In genomic region chrX:1430451-1430850, GRCh38 we compare ENCODE assay signal across 17 cellular contexts. TPM values are rescaled to one million over a fixed set of nuclear protein-coding genes. Genes with fewer than 3 reads are reported as not detected.
DNase-seq lines count a peak whose midpoint lies in the region; ATAC-seq, FAIRE-seq and TF ChIP-seq lines count a peak whose summit lies in the region.
"Had no signal": no experiment of that assay in that cellular context is flagged by ENCODE, and none has a peak within 500 bp of the region (broad histone marks: within the 10 kb centered on the region; RNA-seq: fewer than 3 reads in every experiment).

No MANE protein-coding gene starts in this region.

- H4K20me1 ChIP-seq in HepG2 (ENCODE audit: insufficient read depth, low read length) (no peaks in the 10 kb centered on the region), GM12878 (ENCODE audit: control insufficient read depth, insufficient read depth) (no peaks in the 10 kb centered on the region), GM23338 (replicated peaks; ENCODE audit: insufficient read depth) (peaks cover 8% of the 10 kb centered on the region; the same call in 1 of the 2 replicates)

- H3F3A ChIP-seq in GM23338 (replicated peaks; ENCODE audit: low read depth) = no peaks in the 10 kb centered on the region

- RAD21 ChIA-PET in GM12878 (lab: Charles Lee; ENCODE audit: unreplicated experiment) = no interaction called here

- TF ChIP-seq POLR2A in HepG2 (IDR thresholded peaks at IDR 0.05; ENCODE audit: insufficient read depth in 1 of 2, low read depth in 2 of 2, low read length in 2 of 2) (no peak), right lobe of liver (IDR thresholded peaks at IDR 0.05) (no peak), GM12878 (IDR thresholded peaks at IDR 0.05; ENCODE audit: low read depth, low read length) (no peak)

- BruUV-seq in HepG2 (replicated peaks; lab: Mats Ljungman, UMichigan) = no TSS peak
- no TSS peak for BruUV-seq in GM12878 (replicated peaks; lab: Mats Ljungman, UMichigan)

- TF ChIP-seq EP300 in HepG2 (IDR thresholded peaks at IDR 0.05; ENCODE audit: low read depth in 2 of 2, low read length in 2 of 2) = no peak
- no peak for TF ChIP-seq EP300 in HepG2 (CRISPR knock-in tag; IDR thresholded peaks at IDR 0.05; ENCODE audit: borderline replicate concordance)
- no peak for TF ChIP-seq EP300 in GM12878 (IDR thresholded peaks at IDR 0.05; ENCODE audit: borderline replicate concordance in 1 of 2, control insufficient read depth in 1 of 2, low read depth in 2 of 2, low read length in 2 of 2)

- H3K4me1 ChIP-seq in HepG2 (ENCODE audit: insufficient read depth, low read length) (no peaks in the 10 kb centered on the region), right lobe of liver (no peaks in the 10 kb centered on the region), GM12878 (ENCODE audit: control insufficient read depth, insufficient read depth, low read length) (no peaks in the 10 kb centered on the region), GM23338 (ENCODE audit: insufficient read depth) (no peaks in the 10 kb centered on the region)
- H3K4me1 ChIP-seq: BE2C had no signal

- peaks cover 25% of the 10 kb centered on the region for H3K36me3 Mint-ChIP-seq in activated CD4-positive, alpha-beta memory T cell treated with anti-CD3 and anti-CD28 coated beads for 36 hours
- peaks cover 42% of the 10 kb centered on the region for H3K36me3 Mint-ChIP-seq in activated CD4-positive, alpha-beta memory T cell treated with anti-CD3 and anti-CD28 coated beads, Interleukin-2, amount 10 ng/mL, durations not matched to agents 7 days and 5 days (ENCODE audit: low read depth)
- peaks cover 70% of the 10 kb centered on the region for H3K36me3 Mint-ChIP-seq in stimulated activated effector memory CD8-positive, alpha-beta T cell treated with anti-CD3 and anti-CD28 coated beads, Interleukin-12 subunit alpha, Interleukin-12 subunit beta, amount 100 ng/mL, for 72 hours
- H3K36me3 Mint-ChIP-seq in GM23338 (ENCODE audit: low read depth) = peaks cover 57% of the 10 kb centered on the region

- H3K4me2 ChIP-seq in HepG2 (ENCODE audit: low read depth, low read length) = no peak overlapping the region
- no peak overlapping the region for H3K4me2 ChIP-seq in GM12878 (ENCODE audit: control insufficient read depth, insufficient read depth)
- no peak overlapping the region for H3K4me2 ChIP-seq in GM23338

- no peaks in the 10 kb centered on the region for H3K9me2 ChIP-seq in GM23338 (ENCODE audit: insufficient read depth)

- H3K27me3 Mint-ChIP-seq in activated CD4-positive, alpha-beta memory T cell treated with anti-CD3 and anti-CD28 coated beads for 36 hours = no peaks in the 10 kb centered on the region
- no peaks in the 10 kb centered on the region for H3K27me3 Mint-ChIP-seq in activated CD4-positive, alpha-beta memory T cell treated with anti-CD3 and anti-CD28 coated beads, Interleukin-2, amount 10 ng/mL, durations not matched to agents 7 days and 5 days
- H3K27me3 Mint-ChIP-seq in GM23338 (ENCODE audit: insufficient read depth, low read depth, poor library complexity) = peaks cover 1% of the 10 kb centered on the region
- H3K27me3 Mint-ChIP-seq: CD4-positive, alpha-beta T cell had no signal

- no peaks in the 10 kb centered on the region for H3K9me3 ChIP-seq in HepG2 (ENCODE audit: low read length)
- H3K9me3 ChIP-seq in right lobe of liver = no peaks in the 10 kb centered on the region
- peaks cover under 1% of the 10 kb centered on the region; the same call in 1 of the 3 replicates for H3K9me3 ChIP-seq in GM12878 (replicated peaks; ENCODE audit: control insufficient read depth, insufficient read depth, low read length)
- H3K9me3 ChIP-seq: BE2C had no signal

- H3K4me1 Mint-ChIP-seq in activated CD4-positive, alpha-beta memory T cell treated with anti-CD3 and anti-CD28 coated beads for 36 hours (ENCODE audit: low read depth) = no peaks in the 10 kb centered on the region
- no peaks in the 10 kb centered on the region for H3K4me1 Mint-ChIP-seq in activated CD4-positive, alpha-beta memory T cell treated with anti-CD3 and anti-CD28 coated beads, Interleukin-2, amount 10 ng/mL, durations not matched to agents 7 days and 5 days
- H3K4me1 Mint-ChIP-seq in stimulated activated effector memory CD8-positive, alpha-beta T cell treated with anti-CD3 and anti-CD28 coated beads, Interleukin-12 subunit alpha, Interleukin-12 subunit beta, amount 100 ng/mL, for 72 hours = no peaks in the 10 kb centered on the region
- no peaks in the 10 kb centered on the region; the same call in 2 of the 3 replicates for H3K4me1 Mint-ChIP-seq in GM23338

- peak; percentile 42 for DNase-seq in activated CD4-positive, alpha-beta memory T cell treated with anti-CD3 and anti-CD28 coated beads for 36 hours
- DNase-seq in activated CD4-positive, alpha-beta memory T cell treated with anti-CD3 and anti-CD28 coated beads, Interleukin-2, amount 10 ng/mL, durations not matched to agents 7 days and 5 days = no peak
- no peak for DNase-seq in HepG2 (ENCODE audit: low spot score)
- DNase-seq in right lobe of liver = no peak
- DNase-seq in GM12878 (ENCODE audit: low read depth, low spot score) = no peak
- DNase-seq in stimulated activated effector memory CD8-positive, alpha-beta T cell treated with anti-CD3 and anti-CD28 coated beads, Interleukin-12 subunit alpha, Interleukin-12 subunit beta, amount 100 ng/mL, for 72 hours (ENCODE audit: low spot score in 2 of 2) = no peak
- DNase-seq in COLO668 (lab: John Stamatoyannopoulos, UW; ENCODE audit: unreplicated experiment) = no peak
- no peak for DNase-seq in GM23338 (ENCODE audit: low spot score)
- DNase-seq: 8988T, BE2C, Calu3, DMS53, H7, NCI-H1417 treated with DMSO at 0.1 percent for 48 hours, NCI-H1930, NCI-H526 treated with DMSO at 0.1 percent for 48 hours had no signal

- POLR2A ChIA-PET in activated CD4-positive, alpha-beta memory T cell treated with anti-CD3 and anti-CD28 coated beads for 36 hours (lab: Charles Lee) = no interaction called here
- POLR2A ChIA-PET in activated CD4-positive, alpha-beta memory T cell treated with anti-CD3 and anti-CD28 coated beads, Interleukin-2, amount 10 ng/mL, durations not matched to agents 7 days and 5 days (lab: Charles Lee) = no interaction called here
- POLR2A ChIA-PET in HepG2 (lab: Yijun Ruan, JAX) (no interaction called here), GM12878 (lab: Charles Lee) (no interaction called here)

- H3K4me3 Mint-ChIP-seq in activated CD4-positive, alpha-beta memory T cell treated with anti-CD3 and anti-CD28 coated beads for 36 hours = no peak overlapping the region
- H3K4me3 Mint-ChIP-seq in activated CD4-positive, alpha-beta memory T cell treated with anti-CD3 and anti-CD28 coated beads, Interleukin-2, amount 10 ng/mL, durations not matched to agents 7 days and 5 days = no peak overlapping the region
- no peak overlapping the region for H3K4me3 Mint-ChIP-seq in stimulated activated effector memory CD8-positive, alpha-beta T cell treated with anti-CD3 and anti-CD28 coated beads, Interleukin-12 subunit alpha, Interleukin-12 subunit beta, amount 100 ng/mL, for 72 hours
- H3K4me3 Mint-ChIP-seq in GM23338 = no peak overlapping the region
- H3K4me3 Mint-ChIP-seq: CD4-positive, alpha-beta T cell had no signal

- SMC1A ChIA-PET in GM12878 (lab: Charles Lee; ENCODE audit: uncharacterized antibody, unreplicated experiment) = no interaction called here

- H3K79me2 ChIP-seq in HepG2 (ENCODE audit: insufficient read depth, low read length) = no peaks in the 10 kb centered on the region
- H3K79me2 ChIP-seq in GM12878 (ENCODE audit: control insufficient read depth, insufficient read depth, low read length) = no peaks in the 10 kb centered on the region
- H3K79me2 ChIP-seq in GM23338 (replicated peaks; ENCODE audit: insufficient read depth) = no peaks in the 10 kb centered on the region

- TF ChIP-seq RAD21 in HepG2 (CRISPR knock-in tag; IDR thresholded peaks at IDR 0.05) (no peak), GM12878 (IDR thresholded peaks at IDR 0.05; ENCODE audit: insufficient read depth, low read depth, low read length) (no peak)

- H3K27ac Mint-ChIP-seq in activated CD4-positive, alpha-beta memory T cell treated with anti-CD3 and anti-CD28 coated beads for 36 hours = no peak overlapping the region
- no peak overlapping the region for H3K27ac Mint-ChIP-seq in activated CD4-positive, alpha-beta memory T cell treated with anti-CD3 and anti-CD28 coated beads, Interleukin-2, amount 10 ng/mL, durations not matched to agents 7 days and 5 days
- no peak overlapping the region for H3K27ac Mint-ChIP-seq in stimulated activated effector memory CD8-positive, alpha-beta T cell treated with anti-CD3 and anti-CD28 coated beads, Interleukin-12 subunit alpha, Interleukin-12 subunit beta, amount 100 ng/mL, for 72 hours
- H3K27ac Mint-ChIP-seq in GM23338 = no peak overlapping the region
- H3K27ac Mint-ChIP-seq: CD4-positive, alpha-beta T cell had no signal

- FAIRE-seq in HepG2 (lab: Jason Lieb, UNC) (no peak), GM12878 (lab: Jason Lieb, UNC) (no peak)

- H3K4me3 ChIP-seq in HepG2 (replicated peaks in 1 of 3; ENCODE audit: insufficient read depth in 1 of 3, low read depth in 2 of 3, low read length in 3 of 3) (no peak overlapping the region), right lobe of liver (no peak overlapping the region), GM12878 (no peak overlapping the region), GM23338 (no peak overlapping the region)

- H2AFZ ChIP-seq in HepG2 (ENCODE audit: low read length) (no peak overlapping the region), GM12878 (ENCODE audit: control insufficient read depth, low read depth, low read length) (no peak overlapping the region), GM23338 (no peak overlapping the region)

- intact Hi-C loops in activated CD4-positive, alpha-beta memory T cell treated with anti-CD3 and anti-CD28 coated beads for 36 hours (cut with micrococcal nuclease) = no loop called here
- intact Hi-C loops in HepG2 (cut with micrococcal nuclease; ENCODE audit: unreplicated experiment) = no loop called here
- intact Hi-C loops in right lobe of liver (cut with DNase I) = no loop called here
- intact Hi-C loops in GM12878 (cut with micrococcal nuclease; ENCODE audit: unreplicated experiment) = no loop called here

- H3K36me3 ChIP-seq in HepG2 (replicated peaks in 1 of 2; ENCODE audit: control insufficient read depth in 1 of 2, insufficient read depth in 2 of 2, low read length in 2 of 2) (peaks cover 0 to 3% of the 10 kb centered on the region in 2 experiments; a peak in 2 of 5 replicates), right lobe of liver (peaks cover 0 to 1% (median 0%) of the 10 kb centered on the region in 4 donors), GM12878 (ENCODE audit: control insufficient read depth in 2 of 2, insufficient read depth in 2 of 2, low read length in 1 of 2) (peaks cover 10 to 23% of the 10 kb centered on the region in 2 experiments), GM23338 (ENCODE audit: insufficient read depth) (peaks cover 14% of the 10 kb centered on the region)
- H3K36me3 ChIP-seq: BE2C had no signal

- no peaks in the 10 kb centered on the region for H3K27me3 ChIP-seq in HepG2 (ENCODE audit: control insufficient read depth in 1 of 2, insufficient read depth in 2 of 2, low read length in 2 of 2)
- H3K27me3 ChIP-seq in right lobe of liver = no peaks in the 10 kb centered on the region
- no peaks in the 10 kb centered on the region for H3K27me3 ChIP-seq in GM12878 (replicated peaks in 1 of 2; ENCODE audit: control insufficient read depth in 2 of 2, insufficient read depth in 2 of 2, low read length in 1 of 2)
- H3K27me3 ChIP-seq in GM23338 (ENCODE audit: insufficient read depth) = no peaks in the 10 kb centered on the region
- H3K27me3 ChIP-seq: BE2C had no signal

- WGBS in HepG2 (ENCODE audit: low lambda C conversion rate) = 98% methylated on average over 10 of the region's 10 CpGs
- WGBS in right lobe of liver (ENCODE audit: insufficient coverage, low coverage, low lambda C conversion rate, missing lambda C conversion rate) = 93% methylated on average over 8 of the region's 10 CpGs
- WGBS in GM12878 (ENCODE audit: insufficient coverage, insufficient replicate concordance, low lambda C conversion rate, missing lambda C conversion rate) = 64% methylated on average over 10 of the region's 10 CpGs

- no peak overlapping the region for H3K9ac ChIP-seq in HepG2 (ENCODE audit: insufficient read depth, low read depth, low read length)
- H3K9ac ChIP-seq in GM12878 (ENCODE audit: control insufficient read depth, insufficient read depth, low read length) = no peak overlapping the region

- H3K27ac ChIP-seq in HepG2 (ENCODE audit: extremely low read length, insufficient read depth, low read length) = no peak overlapping the region
- no peak overlapping the region for H3K27ac ChIP-seq in right lobe of liver
- no peak overlapping the region for H3K27ac ChIP-seq in GM12878 (ENCODE audit: control insufficient read depth, insufficient read depth)
- no peak overlapping the region for H3K27ac ChIP-seq in GM23338 (ENCODE audit: low read depth)

- ATAC-seq in HepG2 (no peak), right lobe of liver (no peak), GM12878 (peak; percentile 15; the same call in 2 of the 3 replicates), GM23338 (no peak)
- peak; percentile 93 for ATAC-seq in stimulated activated effector memory CD8-positive, alpha-beta T cell treated with anti-CD3 and anti-CD28 coated beads, Interleukin-12 subunit alpha, Interleukin-12 subunit beta, amount 100 ng/mL, for 72 hours

- no peak for TF ChIP-seq CTCF in HepG2 (CRISPR knock-in tag; IDR thresholded peaks at IDR 0.05)
- no peak for TF ChIP-seq CTCF in right lobe of liver (IDR thresholded peaks at IDR 0.05)
- no peak for TF ChIP-seq CTCF in GM12878 (IDR thresholded peaks at IDR 0.05 in 2 of 3, conservative IDR thresholded peaks at IDR 0.05 in 1 of 3; ENCODE audit: control insufficient read depth in 2 of 3, extremely low read depth in 1 of 3, insufficient read depth in 1 of 3, low read depth in 3 of 3, low read length in 3 of 3)
- TF ChIP-seq CTCF in GM23338 (conservative IDR thresholded peaks at IDR 0.05; ENCODE audit: low read depth in 2 of 2) = no peak

- H3K9me3 Mint-ChIP-seq in activated CD4-positive, alpha-beta memory T cell treated with anti-CD3 and anti-CD28 coated beads for 36 hours = no peaks in the 10 kb centered on the region
- H3K9me3 Mint-ChIP-seq in activated CD4-positive, alpha-beta memory T cell treated with anti-CD3 and anti-CD28 coated beads, Interleukin-2, amount 10 ng/mL, durations not matched to agents 7 days and 5 days = no peaks in the 10 kb centered on the region
- no peaks in the 10 kb centered on the region for H3K9me3 Mint-ChIP-seq in stimulated activated effector memory CD8-positive, alpha-beta T cell treated with anti-CD3 and anti-CD28 coated beads, Interleukin-12 subunit alpha, Interleukin-12 subunit beta, amount 100 ng/mL, for 72 hours
- peaks cover 31% of the 10 kb centered on the region for H3K9me3 Mint-ChIP-seq in GM23338
- H3K9me3 Mint-ChIP-seq: CD4-positive, alpha-beta T cell had no signal

- in situ Hi-C loops in HepG2 (cut with HindIII; ENCODE audit: extremely low pct_ligation_motif_present, low pct_unique_long_range_greater_than_20kb) = no loop called here
- in situ Hi-C loops in GM12878 (cut with MboI) = no loop called here

- CTCF ChIA-PET in activated CD4-positive, alpha-beta memory T cell treated with anti-CD3 and anti-CD28 coated beads for 36 hours (lab: Charles Lee) = no interaction called here
- CTCF ChIA-PET in activated CD4-positive, alpha-beta memory T cell treated with anti-CD3 and anti-CD28 coated beads, Interleukin-2, amount 10 ng/mL, durations not matched to agents 7 days and 5 days (lab: Charles Lee) = no interaction called here
- CTCF ChIA-PET in HepG2 (lab: Yijun Ruan, JAX; ENCODE audit: low intra/inter-chr PET ratio, low total read pairs) = no interaction called here
- CTCF ChIA-PET in GM12878 (lab: Yijun Ruan, JAX) = no interaction called here

RNA-seq across cellular contexts. Expression of gene ASMTL, which starts 22.3 kb away (rescaled TPM):
- 10 to 100 TPM; 65.2 to 67.4 TPM for total RNA-seq in activated CD4-positive, alpha-beta memory T cell treated with anti-CD3 and anti-CD28 coated beads for 36 hours
- total RNA-seq in activated CD4-positive, alpha-beta memory T cell treated with anti-CD3 and anti-CD28 coated beads, Interleukin-2, amount 10 ng/mL, durations not matched to agents 7 days and 5 days = 10 to 100 TPM; 62.2 to 63.3 TPM
- total RNA-seq in HepG2 (2016; rRNA removed; fragmentation: Illumina TruSeq; extraction: Trizol) (5.6 and 6.3 TPM in 2 replicates), right lobe of liver (10 to 100 TPM; 12.5 to 27.3 (median 18.6) TPM), GM12878 (2014; rRNA removed) (21.7 and 32.2 TPM in 2 replicates), GM12878 (2014; rRNA removed; fragmentation: Illumina TruSeq; extraction: Trizol) (15.5 and 18.1 TPM in 2 replicates), GM12878 (2021) (46.6 and 46.8 TPM in 2 replicates)
- total RNA-seq in HepG2 (2016; cell fraction: cytosol; rRNA removed; fragmentation: Illumina TruSeq; extraction: Trizol; ENCODE audit: low read depth) = 1.3 and 1.9 TPM in 2 replicates
- 5.5 and 6.1 TPM in 2 replicates for total RNA-seq in HepG2 (2016; cell fraction: insoluble cytoplasmic fraction; rRNA removed; fragmentation: Illumina TruSeq; extraction: Trizol)
- 2.5 and 2.6 TPM in 2 replicates for total RNA-seq in HepG2 (2016; cell fraction: membrane; rRNA removed; fragmentation: Illumina TruSeq; extraction: Trizol)
- total RNA-seq in HepG2 (2016; cell fraction: nucleus; rRNA removed; fragmentation: Illumina TruSeq; extraction: Trizol) = 4.9 and 6.4 TPM in 2 replicates
- polyA plus RNA-seq in HepG2 (2011; rRNA removed) (16.3 and 16.4 TPM in 2 replicates), GM12878 (2011; rRNA removed) (24.5 and 51.9 TPM in 2 replicates), GM12878 (2014; fragmentation: Illumina TruSeq; extraction: Trizol) (8.5 and 14.3 TPM in 2 replicates), GM12878 (2014; fragmentation: Nextera tagmentation; extraction: Ambion mirVana) (1 to 10 TPM; 1.6 to 3.8 TPM), GM12878 (2014; rRNA removed) (44.6 and 48.4 TPM in 2 replicates), GM12878 (2016; fragmentation: Nextera tagmentation; extraction: Ambion mirVana) (10 to 100 TPM; 32.1 to 34.4 TPM), GM23338 (2016; fragmentation: Nextera tagmentation; extraction: Ambion mirVana) (55.6 and 61.2 TPM in 2 replicates)
- 10.6 and 17.6 TPM in 2 replicates for polyA plus RNA-seq in HepG2 (2011; cell fraction: cytosol; rRNA removed)
- polyA plus RNA-seq in HepG2 (2011; cell fraction: nucleus; rRNA removed) = 20.1 and 27.5 TPM in 2 replicates
- polyA plus RNA-seq in HepG2 (2012) = 11.5 and 12.3 TPM in 2 replicates
- polyA plus RNA-seq in HepG2 (2016; cell fraction: cytosol; fragmentation: Illumina TruSeq; extraction: Trizol; ENCODE audit: low read depth) = 1.6 and 2.0 TPM in 2 replicates
- polyA plus RNA-seq in HepG2 (2016; cell fraction: insoluble cytoplasmic fraction; fragmentation: Illumina TruSeq; extraction: Trizol; ENCODE audit: low read depth) = 10.7 and 11.3 TPM in 2 replicates
- 2.3 and 2.4 TPM in 2 replicates for polyA plus RNA-seq in HepG2 (2016; cell fraction: membrane; fragmentation: Illumina TruSeq; extraction: Trizol; ENCODE audit: low read depth)
- polyA plus RNA-seq in HepG2 (2016; cell fraction: nucleus; fragmentation: Illumina TruSeq; extraction: Trizol; ENCODE audit: insufficient read depth, low read depth) = 11.5 and 12.7 TPM in 2 replicates
- polyA minus RNA-seq in HepG2 (2011; rRNA and poly(A)+ RNA removed; ENCODE audit: low replicate concordance) = 9.3 and 19.0 TPM in 2 replicates
- polyA minus RNA-seq in HepG2 (2011; cell fraction: cytosol; rRNA and poly(A)+ RNA removed) = 10.4 and 11.7 TPM in 2 replicates
- 8.6 and 12.7 TPM in 2 replicates for polyA minus RNA-seq in HepG2 (2011; cell fraction: nucleus; rRNA and poly(A)+ RNA removed)
- total RNA-seq in GM12878 (2013; cell fraction: nucleolus; rRNA removed) = 32.4 and 34.7 TPM in 2 replicates
- 14.8 TPM for polyA plus RNA-seq in GM12878 (2011; ENCODE audit: low read depth)
- polyA plus RNA-seq in GM12878 (2011; cell fraction: cytosol; rRNA removed) = 54.2 and 67.8 TPM in 2 replicates
- 97.6 and 127 TPM in 2 replicates for polyA plus RNA-seq in GM12878 (2011; cell fraction: nucleus; rRNA removed)
- polyA plus RNA-seq in GM12878 (2012) = 42.3 and 47.5 TPM in 2 replicates
- polyA minus RNA-seq in GM12878 (2011; rRNA and poly(A)+ RNA removed) = 31.2 and 53.8 TPM in 2 replicates
- 20.7 and 21.2 TPM in 2 replicates for polyA minus RNA-seq in GM12878 (2011; cell fraction: cytosol; rRNA and poly(A)+ RNA removed)
- 17.2 and 27.9 TPM in 2 replicates for polyA minus RNA-seq in GM12878 (2011; cell fraction: nucleus; rRNA and poly(A)+ RNA removed)
- 50.3 and 53.7 TPM in 2 replicates for total RNA-seq in GM23338 (2014; rRNA removed; shearing (Covaris generic))

RNA-seq across cellular contexts. Expression of gene SLC25A6, which starts 38.5 kb away (rescaled TPM):
- 100 to 1,000 TPM; 399 to 407 TPM for total RNA-seq in activated CD4-positive, alpha-beta memory T cell treated with anti-CD3 and anti-CD28 coated beads for 36 hours
- total RNA-seq in activated CD4-positive, alpha-beta memory T cell treated with anti-CD3 and anti-CD28 coated beads, Interleukin-2, amount 10 ng/mL, durations not matched to agents 7 days and 5 days = 100 to 1,000 TPM; 249 to 255 TPM
- total RNA-seq in HepG2 (2016; rRNA removed; fragmentation: Illumina TruSeq; extraction: Trizol) = 138 and 149 TPM in 2 replicates
- 172 and 192 TPM in 2 replicates for total RNA-seq in HepG2 (2016; cell fraction: cytosol; rRNA removed; fragmentation: Illumina TruSeq; extraction: Trizol; ENCODE audit: low read depth)
- 133 and 147 TPM in 2 replicates for total RNA-seq in HepG2 (2016; cell fraction: insoluble cytoplasmic fraction; rRNA removed; fragmentation: Illumina TruSeq; extraction: Trizol)
- 398 and 417 TPM in 2 replicates for total RNA-seq in HepG2 (2016; cell fraction: membrane; rRNA removed; fragmentation: Illumina TruSeq; extraction: Trizol)
- total RNA-seq in HepG2 (2016; cell fraction: nucleus; rRNA removed; fragmentation: Illumina TruSeq; extraction: Trizol) = 70.1 and 77.0 TPM in 2 replicates
- polyA plus RNA-seq in HepG2 (2011; rRNA removed) = 581 and 646 TPM in 2 replicates
- 843 and 1,123 TPM in 2 replicates for polyA plus RNA-seq in HepG2 (2011; cell fraction: cytosol; rRNA removed)
- 370 and 374 TPM in 2 replicates for polyA plus RNA-seq in HepG2 (2011; cell fraction: nucleus; rRNA removed)
- polyA plus RNA-seq in HepG2 (2012) = 420 and 577 TPM in 2 replicates
- 585 and 646 TPM in 2 replicates for polyA plus RNA-seq in HepG2 (2016; cell fraction: cytosol; fragmentation: Illumina TruSeq; extraction: Trizol; ENCODE audit: low read depth)
- 347 and 418 TPM in 2 replicates for polyA plus RNA-seq in HepG2 (2016; cell fraction: insoluble cytoplasmic fraction; fragmentation: Illumina TruSeq; extraction: Trizol; ENCODE audit: low read depth)
- 997 and 1,138 TPM in 2 replicates for polyA plus RNA-seq in HepG2 (2016; cell fraction: membrane; fragmentation: Illumina TruSeq; extraction: Trizol; ENCODE audit: low read depth)
- polyA plus RNA-seq in HepG2 (2016; cell fraction: nucleus; fragmentation: Illumina TruSeq; extraction: Trizol; ENCODE audit: insufficient read depth, low read depth) = 257 and 286 TPM in 2 replicates
- 353 and 783 TPM in 2 replicates for polyA minus RNA-seq in HepG2 (2011; rRNA and poly(A)+ RNA removed; ENCODE audit: low replicate concordance)
- 413 and 414 TPM in 2 replicates for polyA minus RNA-seq in HepG2 (2011; cell fraction: cytosol; rRNA and poly(A)+ RNA removed)
- 151 and 162 TPM in 2 replicates for polyA minus RNA-seq in HepG2 (2011; cell fraction: nucleus; rRNA and poly(A)+ RNA removed)
- 10 to 100 TPM; 44.3 to 87.8 (median 57.0) TPM for total RNA-seq in right lobe of liver
- total RNA-seq in GM12878 (2013; cell fraction: nucleolus; rRNA removed) = 200 and 249 TPM in 2 replicates
- total RNA-seq in GM12878 (2014; rRNA removed) = 225 and 293 TPM in 2 replicates
- total RNA-seq in GM12878 (2014; rRNA removed; fragmentation: Illumina TruSeq; extraction: Trizol) = 261 and 287 TPM in 2 replicates
- 632 and 654 TPM in 2 replicates for total RNA-seq in GM12878 (2021)
- 286 TPM for polyA plus RNA-seq in GM12878 (2011; ENCODE audit: low read depth)
- 157 and 352 TPM in 2 replicates for polyA plus RNA-seq in GM12878 (2011; rRNA removed)
- 683 and 869 TPM in 2 replicates for polyA plus RNA-seq in GM12878 (2011; cell fraction: cytosol; rRNA removed)
- 295 and 304 TPM in 2 replicates for polyA plus RNA-seq in GM12878 (2011; cell fraction: nucleus; rRNA removed)
- polyA plus RNA-seq in GM12878 (2012) = 757 and 810 TPM in 2 replicates
- 34.2 and 187 TPM in 2 replicates for polyA plus RNA-seq in GM12878 (2014; fragmentation: Illumina TruSeq; extraction: Trizol)
- 100 to 1,000 TPM in 1 of 2 experiments, 10 to 100 TPM in 1; 61.9 to 127 TPM for polyA plus RNA-seq in GM12878 (2014; fragmentation: Nextera tagmentation; extraction: Ambion mirVana)
- polyA plus RNA-seq in GM12878 (2014; rRNA removed) = 642 and 753 TPM in 2 replicates
- 100 to 1,000 TPM; 447 to 454 TPM for polyA plus RNA-seq in GM12878 (2016; fragmentation: Nextera tagmentation; extraction: Ambion mirVana)
- polyA minus RNA-seq in GM12878 (2011; rRNA and poly(A)+ RNA removed) = 274 and 515 TPM in 2 replicates
- polyA minus RNA-seq in GM12878 (2011; cell fraction: cytosol; rRNA and poly(A)+ RNA removed) = 253 and 254 TPM in 2 replicates
- polyA minus RNA-seq in GM12878 (2011; cell fraction: nucleus; rRNA and poly(A)+ RNA removed) = 107 and 179 TPM in 2 replicates
- total RNA-seq in GM23338 (2014; rRNA removed; shearing (Covaris generic)) = 394 and 486 TPM in 2 replicates
- 358 TPM in 2 replicates for polyA plus RNA-seq in GM23338 (2016; fragmentation: Nextera tagmentation; extraction: Ambion mirVana)

Comparison
In these comparisons a context has a peak if more than half of its experiments do, and no peak if none do; other contexts are left out.
1. ATAC-seq: peak in GM12878 (single experiment) and stimulated activated effector memory CD8-positive, alpha-beta T cell treated with anti-CD3 and anti-CD28 coated beads, Interleukin-12 subunit alpha, Interleukin-12 subunit beta, amount 100 ng/mL, for 72 hours (single experiment); none in HepG2 (single experiment), right lobe of liver (0 of 4) and GM23338 (single experiment).